20 cellular contexts compared by ENCODE assay signal in the genomic region with DNA sequence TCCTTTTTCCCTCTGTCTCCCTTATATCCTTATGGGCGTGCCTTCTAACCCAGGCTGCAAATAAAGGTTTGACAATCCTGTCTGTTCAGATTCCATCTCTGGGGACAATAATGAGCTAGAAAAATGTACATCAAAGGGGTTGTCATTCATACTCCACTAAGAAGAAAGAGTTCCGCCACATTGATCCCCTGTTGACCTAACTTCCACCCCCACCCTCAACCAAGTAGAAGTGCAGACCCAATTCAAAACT. TPM values are rescaled to one million over a fixed set of nuclear protein-coding genes. Genes with fewer than 3 reads are reported as not detected.
A peak's percentile ranks its signal among the peaks of the same experiment; 100 is the strongest.
DNase-seq lines count a peak whose midpoint lies in the region; FAIRE-seq and TF ChIP-seq lines count a peak whose summit lies in the region.
"Had no signal": no experiment of that assay in that cellular context is flagged by ENCODE, and none has a peak within 500 bp of the region (broad histone marks: within the 10 kb centered on the region; RNA-seq: fewer than 3 reads in every experiment).

No MANE protein-coding gene starts in this region.

- no peak overlapping the region for H3K18ac ChIP-seq in H9 (ENCODE audit: insufficient read length, low read depth, low read length)
- no peak overlapping the region for H3K18ac ChIP-seq in mesenchymal stem cell (ENCODE audit: low read depth in 1 of 2, low read length in 2 of 2)

- H2AK5ac ChIP-seq in H9 (ENCODE audit: insufficient read length, low read length) (no peak overlapping the region), mesenchymal stem cell (ENCODE audit: low read length, severe bottlenecking) (no peak overlapping the region)

- peaks cover 12% of the 10 kb centered on the region for H3K23me2 ChIP-seq in H9 (ENCODE audit: insufficient read length, low read depth, low read length, poor library complexity, severe bottlenecking)

- H3K9ac ChIP-seq in H9 (ENCODE audit: extremely low read depth, insufficient read length, low read length) (no peak overlapping the region), astrocyte (ENCODE audit: low read length) (no peak overlapping the region), neural progenitor cell (no peak overlapping the region), colonic mucosa (ENCODE audit: low read depth in 2 of 2, low read length in 2 of 2) (no peak overlapping the region), mesenchymal stem cell (ENCODE audit: low read length) (no peak overlapping the region)

- FAIRE-seq in astrocyte (lab: Jason Lieb, UNC), result no peak
- FAIRE-seq: A549, GM12878, GM18507 had no signal

- H4K91ac ChIP-seq in H9 (ENCODE audit: insufficient read length, low read depth, low read length) (no peak overlapping the region), mesenchymal stem cell (ENCODE audit: low read length) (no peak overlapping the region)

- H3K9me3 ChIP-seq in H9 (ENCODE audit: control insufficient read depth, low read depth, low read length), result peaks cover 30% of the 10 kb centered on the region
- H3K9me3 ChIP-seq in astrocyte (ENCODE audit: insufficient read depth, low read depth, low read length), result no peaks in the 10 kb centered on the region
- no peaks in the 10 kb centered on the region for H3K9me3 ChIP-seq in hepatocyte (ENCODE audit: low read depth)
- peaks cover 18% of the 10 kb centered on the region for H3K9me3 ChIP-seq in neural progenitor cell (ENCODE audit: low read depth)
- no peaks in the 10 kb centered on the region for H3K9me3 ChIP-seq in colonic mucosa
- peaks cover 2% of the 10 kb centered on the region for H3K9me3 ChIP-seq in WERI-Rb-1 (ENCODE audit: severe bottlenecking)
- H3K9me3 ChIP-seq in mesenchymal stem cell (ENCODE audit: control insufficient read depth, low read length), result peaks cover 3% of the 10 kb centered on the region
- H3K9me3 ChIP-seq: A549 had no signal

- H3K9me3 Mint-ChIP-seq in H9, result peaks cover 63 to 72% of the 10 kb centered on the region in 2 experiments
- no peaks in the 10 kb centered on the region for H3K9me3 Mint-ChIP-seq in astrocyte (ENCODE audit: unreplicated experiment)
- peaks cover 10% of the 10 kb centered on the region for H3K9me3 Mint-ChIP-seq in neural progenitor cell

- H3K79me2 ChIP-seq in H9 (ENCODE audit: insufficient read depth, low read length) (no peaks in the 10 kb centered on the region; the same call in 1 of the 2 replicates), astrocyte (ENCODE audit: insufficient read depth, low read length) (no peaks in the 10 kb centered on the region), hepatocyte (no peaks in the 10 kb centered on the region), neural progenitor cell (ENCODE audit: low read depth) (no peaks in the 10 kb centered on the region)

- no peak overlapping the region for H3T11ph ChIP-seq in H9 (ENCODE audit: low read length)

- H4K5ac ChIP-seq in H9 (ENCODE audit: insufficient read length, low read depth, low read length), result no peak overlapping the region

- H3K4ac ChIP-seq in H9 (ENCODE audit: low read depth, low read length) (no peak overlapping the region), mesenchymal stem cell (ENCODE audit: low read depth in 1 of 2, low read length in 2 of 2) (no peak overlapping the region)

- intact Hi-C loops in colonic mucosa (cut with DNase I), result no loop called here

- no peaks in the 10 kb centered on the region for H3K36me3 ChIP-seq in astrocyte (ENCODE audit: insufficient read depth, low read length)
- no peaks in the 10 kb centered on the region for H3K36me3 ChIP-seq in hepatocyte (replicated peaks; ENCODE audit: insufficient read depth, low read depth)
- H3K36me3 ChIP-seq in neural progenitor cell, result no peaks in the 10 kb centered on the region
- no peaks in the 10 kb centered on the region for H3K36me3 ChIP-seq in colonic mucosa
- H3K36me3 ChIP-seq in WERI-Rb-1, result no peaks in the 10 kb centered on the region
- no peaks in the 10 kb centered on the region for H3K36me3 ChIP-seq in mesenchymal stem cell (ENCODE audit: control insufficient read depth in 1 of 2, insufficient read depth in 2 of 2, low read depth in 1 of 2, low read length in 2 of 2)

- no peaks in the 10 kb centered on the region for H3F3A ChIP-seq in neural progenitor cell (ENCODE audit: low read depth)

- H4K8ac ChIP-seq in H9 (replicated peaks; ENCODE audit: insufficient read length, low read depth, low read length), result no peak overlapping the region
- H4K8ac ChIP-seq in mesenchymal stem cell (ENCODE audit: low read length), result no peak overlapping the region

- H3K4me1 Mint-ChIP-seq in H9, result peaks cover 2 to 18% of the 10 kb centered on the region in 2 experiments; a peak in 3 of 4 replicates
- H3K4me1 Mint-ChIP-seq in astrocyte (ENCODE audit: low read depth, unreplicated experiment), result peaks cover 8% of the 10 kb centered on the region
- H3K4me1 Mint-ChIP-seq in neural progenitor cell, result peaks cover 7% of the 10 kb centered on the region
- H3K4me1 Mint-ChIP-seq: CD14-positive monocyte had no signal

- peaks cover 0 to 4% (median 0%) of the 10 kb centered on the region in 3 experiments; a peak in 4 of 7 replicates for H3K36me3 Mint-ChIP-seq in H9 (ENCODE audit: insufficient read depth in 1 of 3, low read depth in 3 of 3)
- no peaks in the 10 kb centered on the region for H3K36me3 Mint-ChIP-seq in astrocyte (ENCODE audit: low read depth, unreplicated experiment)
- no peaks in the 10 kb centered on the region for H3K36me3 Mint-ChIP-seq in neural progenitor cell
- H3K36me3 Mint-ChIP-seq: CD14-positive monocyte had no signal

- no peak overlapping the region for H2BK5ac ChIP-seq in H9 (ENCODE audit: insufficient read length, low read length)
- no peak overlapping the region for H2BK5ac ChIP-seq in mesenchymal stem cell (ENCODE audit: low read depth, low read length, poor library complexity, severe bottlenecking)

- H3K9me2 ChIP-seq in hepatocyte (replicated peaks; ENCODE audit: insufficient read depth), result no peaks in the 10 kb centered on the region

- no peaks in the 10 kb centered on the region for H3K27me3 ChIP-seq in H9 (ENCODE audit: insufficient read depth, low read length)
- no peaks in the 10 kb centered on the region for H3K27me3 ChIP-seq in astrocyte (ENCODE audit: insufficient read depth, low read length)
- no peaks in the 10 kb centered on the region for H3K27me3 ChIP-seq in hepatocyte
- no peaks in the 10 kb centered on the region for H3K27me3 ChIP-seq in neural progenitor cell
- no peaks in the 10 kb centered on the region for H3K27me3 ChIP-seq in colonic mucosa
- H3K27me3 ChIP-seq in WERI-Rb-1 (ENCODE audit: insufficient read depth, low read depth, severe bottlenecking), result peaks cover 68% of the 10 kb centered on the region
- H3K27me3 ChIP-seq in mesenchymal stem cell (ENCODE audit: control insufficient read depth in 1 of 2, insufficient read depth in 1 of 2, low read length in 2 of 2), result peaks cover 0 to 16% of the 10 kb centered on the region in 2 experiments

- H3K23ac ChIP-seq in H9 (ENCODE audit: insufficient read length, low read depth, low read length) (no peak overlapping the region), mesenchymal stem cell (ENCODE audit: low read length in 2 of 2) (no peak overlapping the region)

- H2BK120ac ChIP-seq in H9 (ENCODE audit: low read depth, low read length, poor library complexity, severe bottlenecking) (no peak overlapping the region), mesenchymal stem cell (ENCODE audit: low read depth, low read length) (no peak overlapping the region)

- TF ChIP-seq CTCF in H9 (conservative IDR thresholded peaks at IDR 0.05), result no peak
- no peak for TF ChIP-seq CTCF in astrocyte (IDR thresholded peaks at IDR 0.05; ENCODE audit: insufficient read depth, low read depth, low read length)
- TF ChIP-seq CTCF in hepatocyte (IDR thresholded peaks at IDR 0.05; ENCODE audit: poor library complexity), result no peak
- TF ChIP-seq CTCF in neural progenitor cell (IDR thresholded peaks at IDR 0.05), result no peak
- no peak for TF ChIP-seq CTCF in colonic mucosa (IDR thresholded peaks at IDR 0.05)
- no peak for TF ChIP-seq CTCF in WERI-Rb-1 (IDR thresholded peaks at IDR 0.05; ENCODE audit: low read depth, low read length)

- H3K4me3 ChIP-seq in astrocyte (ENCODE audit: insufficient read depth, low read depth, low read length), result peak overlapping the region; percentile 60
- no peak overlapping the region for H3K4me3 ChIP-seq in hepatocyte
- peak overlapping the region; percentile 48 for H3K4me3 ChIP-seq in neural progenitor cell
- H3K4me3 ChIP-seq in colonic mucosa, result no peak overlapping the region
- no peak overlapping the region for H3K4me3 ChIP-seq in WERI-Rb-1 (ENCODE audit: low read depth, low read length)
- no peak overlapping the region for H3K4me3 ChIP-seq in mesenchymal stem cell (ENCODE audit: insufficient read depth in 1 of 2, low read depth in 1 of 2, low read length in 2 of 2)
- H3K4me3 ChIP-seq: A549, GM12878 had no signal

- H3K27me3 Mint-ChIP-seq in H9 (ENCODE audit: low read depth) (peaks cover 20% of the 10 kb centered on the region), astrocyte (ENCODE audit: low read depth, unreplicated experiment) (no peaks in the 10 kb centered on the region), neural progenitor cell (ENCODE audit: insufficient read depth, low read depth) (no peaks in the 10 kb centered on the region)

- H3K4me1 ChIP-seq in H9 (ENCODE audit: insufficient read depth, low read length) (no peaks in the 10 kb centered on the region; the same call in 1 of the 2 replicates), astrocyte (ENCODE audit: insufficient read depth, low read length) (no peaks in the 10 kb centered on the region), hepatocyte (ENCODE audit: insufficient read depth) (no peaks in the 10 kb centered on the region), neural progenitor cell (no peaks in the 10 kb centered on the region), colonic mucosa (no peaks in the 10 kb centered on the region), mesenchymal stem cell (ENCODE audit: control insufficient read depth, insufficient read depth, low read depth, low read length) (no peaks in the 10 kb centered on the region)
- H3K4me1 ChIP-seq: A549 had no signal

- H3K4me3 Mint-ChIP-seq in H9 (peak overlapping the region; percentile 61 to 90), astrocyte (ENCODE audit: unreplicated experiment) (peak overlapping the region; percentile 81), neural progenitor cell (peak overlapping the region; percentile 86)
- H3K4me3 Mint-ChIP-seq: CD14-positive monocyte had no signal

- H2BK12ac ChIP-seq in H9 (ENCODE audit: insufficient read length, low read depth, low read length) (no peak overlapping the region), mesenchymal stem cell (ENCODE audit: low read length in 2 of 2) (no peak overlapping the region)

- no CpG with 5 or more reads among the region's 2 CpGs for WGBS in H9 (ENCODE audit: extremely low coverage, insufficient read length, low lambda C conversion rate)
- 42% methylated on average over 2 of the region's 2 CpGs for whole genome bisulfite sequencing in hepatocyte (ENCODE audit: low lambda C conversion rate, missing lambda C conversion rate)
- WGBS in mesenchymal stem cell, result 100% methylated on average over 1 of the region's 2 CpGs

- H4K20me1 ChIP-seq in H9 (ENCODE audit: control insufficient read depth, insufficient read depth, insufficient read length), result no peaks in the 10 kb centered on the region
- no peaks in the 10 kb centered on the region for H4K20me1 ChIP-seq in astrocyte (ENCODE audit: insufficient read depth, low read length)
- no peaks in the 10 kb centered on the region for H4K20me1 ChIP-seq in hepatocyte (ENCODE audit: insufficient read depth, poor library complexity, severe bottlenecking)
- H4K20me1 ChIP-seq in neural progenitor cell (ENCODE audit: low read depth), result no peaks in the 10 kb centered on the region

- H3K27ac ChIP-seq in H9 (ENCODE audit: insufficient read length, low read depth, low read length), result no peak overlapping the region
- no peak overlapping the region for H3K27ac ChIP-seq in astrocyte (ENCODE audit: low read depth, low read length)
- H3K27ac ChIP-seq in hepatocyte, result no peak overlapping the region
- no peak overlapping the region for H3K27ac ChIP-seq in neural progenitor cell
- no peak overlapping the region for H3K27ac ChIP-seq in colonic mucosa
- no peak overlapping the region for H3K27ac ChIP-seq in WERI-Rb-1
- H3K27ac ChIP-seq in mesenchymal stem cell (ENCODE audit: low read length, poor library complexity, severe bottlenecking), result no peak overlapping the region
- H3K27ac ChIP-seq: A549 had no signal

- DNase-seq in H9, result no peak
- DNase-seq in astrocyte (ENCODE audit: low read depth), result no peak
- no peak for DNase-seq in hepatocyte (ENCODE audit: low spot score)
- no peak for DNase-seq in neural progenitor cell (ENCODE audit: low spot score)
- DNase-seq in colonic mucosa, result no peak
- no peak for DNase-seq in WERI-Rb-1
- no peak for DNase-seq in mesenchymal stem cell
- no peak for DNase-seq in GM03348 (ENCODE audit: low spot score)
- DNase-seq: COR-L47, DMS53, KBM-7, NCI-H1092, NCI-H1694, NCI-H2107, NCI-H446 had no signal

- H2BK15ac ChIP-seq in H9 (ENCODE audit: low read depth, low read length) (no peak overlapping the region), mesenchymal stem cell (ENCODE audit: low read depth, poor library complexity, severe bottlenecking) (no peak overlapping the region)

- no peaks in the 10 kb centered on the region for H3K79me1 ChIP-seq in H9 (ENCODE audit: insufficient read depth, low read depth, low read length, poor library complexity, severe bottlenecking)
- H3K79me1 ChIP-seq in mesenchymal stem cell (replicated peaks; ENCODE audit: low read length, poor library complexity, severe bottlenecking), result no peaks in the 10 kb centered on the region

- H3K27ac Mint-ChIP-seq in H9, result no peak overlapping the region
- no peak overlapping the region for H3K27ac Mint-ChIP-seq in astrocyte (ENCODE audit: unreplicated experiment)
- H3K27ac Mint-ChIP-seq in neural progenitor cell, result no peak overlapping the region
- H3K27ac Mint-ChIP-seq: CD14-positive monocyte had no signal

- H3K14ac ChIP-seq in H9 (ENCODE audit: insufficient read depth, low read length) (no peak overlapping the region), mesenchymal stem cell (ENCODE audit: low read length in 2 of 2) (no peak overlapping the region)

- peak overlapping the region; percentile 69 for H3K4me2 ChIP-seq in H9 (ENCODE audit: insufficient read depth, insufficient read length, low read length)
- peak overlapping the region; percentile 84 for H3K4me2 ChIP-seq in astrocyte (ENCODE audit: low read length)
- peak overlapping the region; percentile 60 for H3K4me2 ChIP-seq in hepatocyte
- H3K4me2 ChIP-seq in neural progenitor cell, result peak overlapping the region; percentile 73
- no peak overlapping the region for H3K4me2 ChIP-seq in mesenchymal stem cell (ENCODE audit: low read length, poor library complexity, severe bottlenecking)
- H3K4me2 ChIP-seq: A549 had no signal

- peak overlapping the region; percentile 14 for H2AFZ ChIP-seq in H9 (ENCODE audit: low read length)
- H2AFZ ChIP-seq in astrocyte (ENCODE audit: low read depth, low read length), result peak overlapping the region; percentile 81
- H2AFZ ChIP-seq in hepatocyte, result no peak overlapping the region
- peak overlapping the region; percentile 65 for H2AFZ ChIP-seq in neural progenitor cell (replicated peaks)
- no peak overlapping the region for H2AFZ ChIP-seq in mesenchymal stem cell (ENCODE audit: low read depth, low read length)

- no peak overlapping the region for H3K56ac ChIP-seq in H9 (ENCODE audit: insufficient read length, low read depth, low read length)

- H2BK20ac ChIP-seq in H9 (ENCODE audit: low read depth, low read length, poor library complexity, severe bottlenecking), result no peak overlapping the region

RNA-seq across cellular contexts. Expression of a gene that starts 0.5 kb away (rescaled TPM):
- total RNA-seq in H9 (2021) (0.44 and 1.4 TPM in 2 replicates), astrocyte (1.1 and 1.4 TPM in 2 replicates), hepatocyte (0.47 and 0.84 TPM in 2 replicates), neural progenitor cell (ENCODE audit: low replicate concordance) (0.94 and 2.2 TPM in 2 replicates), colonic mucosa (under 1 TPM in 1 of 2 donors, not detected in 1; 0.08 TPM)
- 0.47 TPM in 1 of 2 replicates, not detected in the other for polyA plus RNA-seq in hepatocyte
- not detected for polyA plus RNA-seq in mesenchymal stem cell (2013, experiment 1 of 2)
- not detected for polyA plus RNA-seq in mesenchymal stem cell (2013, experiment 2 of 2)
- total RNA-seq: GM12878, Right ventricle myocardium inferior had no signal
- polyA plus RNA-seq: CD14-positive monocyte had no signal

Comparison
In these comparisons a context has a peak if more than half of its experiments do, and no peak if none do; other contexts are left out.
1. H2AFZ ChIP-seq: peak in H9 (single experiment), astrocyte (single experiment) and neural progenitor cell (single experiment); none in hepatocyte (single experiment) and mesenchymal stem cell (single experiment).
2. H3K4me3 ChIP-seq: peak in astrocyte (single experiment) and neural progenitor cell (single experiment); none in hepatocyte (single experiment), colonic mucosa (single experiment), WERI-Rb-1 (single experiment) and mesenchymal stem cell (0 of 2).
3. Peak in every context shown above with its lines, with median percentiles within 50 percentile points of each other: H3K4me3 Mint-ChIP-seq.